8 cellular contexts compared by ENCODE assay signal in the genomic region with DNA sequence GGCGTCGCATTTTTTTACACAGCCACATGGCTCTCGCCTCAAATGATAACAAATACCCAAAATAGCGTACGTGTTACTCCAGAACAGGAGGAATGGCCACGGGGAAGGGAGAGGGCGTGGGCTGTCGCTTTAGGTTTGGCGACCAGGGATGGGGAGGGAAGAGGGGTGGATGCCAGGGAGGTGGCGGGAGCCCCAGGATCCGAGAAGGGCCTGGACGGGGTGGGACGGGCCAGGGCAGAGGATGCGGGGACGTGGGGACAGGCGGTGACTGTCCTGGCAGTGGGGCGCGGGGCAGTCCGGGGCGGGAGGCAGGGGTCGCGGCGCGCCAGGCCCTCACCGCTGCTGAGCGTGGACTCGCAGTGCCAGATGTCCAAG. TPM values are rescaled to one million over a fixed set of nuclear protein-coding genes. Genes with fewer than 3 reads are reported as not detected.
A peak's percentile ranks its signal among the peaks of the same experiment; 100 is the strongest.
DNase-seq lines count a peak whose midpoint lies in the region; ATAC-seq and TF ChIP-seq lines count a peak whose summit lies in the region.

No MANE protein-coding gene starts in this region.

- no peak for TF ChIP-seq CTCF in brain microvascular endothelial cell (IDR thresholded peaks at IDR 0.05; ENCODE audit: low read depth, low read length, missing control alignments)
- TF ChIP-seq CTCF in spleen (IDR thresholded peaks at IDR 0.05 in 8 of 11, conservative IDR thresholded peaks at IDR 0.05 in 3 of 11) = no peak

- intact Hi-C loops in spleen (cut with DNase I; ENCODE audit: low total_unique reads) = no loop called here

- in situ Hi-C loops in brain microvascular endothelial cell (cut with HindIII; ENCODE audit: low pct_ligation_motif_present, low sequenced_read_pairs) = no loop called here

- WGBS in spleen, 5 donors = 1 to 44% (median 7%) methylated on average over 7 to 27 of the region's 27 CpGs

- H3K9me3 ChIP-seq in HUES48 (ENCODE audit: control insufficient read depth, insufficient read depth, low read length) (no peaks in the 10 kb centered on the region), iPS-20b (ENCODE audit: insufficient read depth, low read depth, low read length) (no peaks in the 10 kb centered on the region), spleen (no peaks in the 10 kb centered on the region)

- H3K4me3 ChIP-seq in HUES48 (ENCODE audit: low read depth, low read length) (peak overlapping the region; percentile 91), brain microvascular endothelial cell (ENCODE audit: low read depth, low read length) (peak overlapping the region; percentile 69), iPS-20b (ENCODE audit: low read length) (peak overlapping the region; percentile 90), spleen (peak overlapping the region; percentile 8 to 61 (median 32))

- H3K27ac ChIP-seq in HUES48 (ENCODE audit: low read depth, low read length) = no peak overlapping the region
- H3K27ac ChIP-seq in brain microvascular endothelial cell = peak overlapping the region; percentile 64
- H3K27ac ChIP-seq in iPS-20b (ENCODE audit: low read length) = no peak overlapping the region
- peak overlapping the region in 4 of 8 donors; percentile 36 to 51 (median 42) for H3K27ac ChIP-seq in spleen

- peak overlapping the region; percentile 61; the same call in 1 of the 2 replicates for H3K9ac ChIP-seq in HUES48 (ENCODE audit: low read depth, low read length)
- peak overlapping the region; percentile 76 for H3K9ac ChIP-seq in iPS-20b (ENCODE audit: low read depth, low read length)

- H3K36me3 ChIP-seq in HUES48 (ENCODE audit: control insufficient read depth, insufficient read depth, low read length) = no peaks in the 10 kb centered on the region
- no peaks in the 10 kb centered on the region for H3K36me3 ChIP-seq in brain microvascular endothelial cell (replicated peaks)
- no peaks in the 10 kb centered on the region for H3K36me3 ChIP-seq in iPS-20b (ENCODE audit: insufficient read depth, low read depth, low read length)
- no peaks in the 10 kb centered on the region for H3K36me3 ChIP-seq in spleen

- DNase-seq in brain microvascular endothelial cell (no peak), spleen (no peak), DMS79 (lab: John Stamatoyannopoulos, UW) (no peak), midbrain (lab: John Stamatoyannopoulos, UW) (no peak), iPS-NIHi11 (ENCODE audit: low spot score) (no peak)

- no peak for ATAC-seq in GM21381 (IDR thresholded peaks at IDR 0.05; ENCODE audit: unreplicated experiment)

- no peak for TF ChIP-seq POLR2A in spleen (IDR thresholded peaks at IDR 0.05)

- H3K27me3 ChIP-seq in HUES48 (ENCODE audit: control insufficient read depth, insufficient read depth, low read length) = 0 out of 2 replicates have a peak, but pooled peaks cover 4% of the 10 kb centered on the region
- H3K27me3 ChIP-seq in brain microvascular endothelial cell (replicated peaks) = no peaks in the 10 kb centered on the region
- no peaks in the 10 kb centered on the region; the same call in 1 of the 2 replicates for H3K27me3 ChIP-seq in iPS-20b (ENCODE audit: insufficient read depth, low read length)
- peaks cover 0 to 40% (median 13%) of the 10 kb centered on the region in 7 donors for H3K27me3 ChIP-seq in spleen (replicated peaks in 1 of 7)

- H3K4me1 ChIP-seq in HUES48 (ENCODE audit: control insufficient read depth, insufficient read depth, low read length) (peaks cover 51% of the 10 kb centered on the region), iPS-20b (ENCODE audit: insufficient read depth, low read length) (peaks cover 11% of the 10 kb centered on the region; the same call in 1 of the 2 replicates), spleen (no peaks in the 10 kb centered on the region)

RNA-seq across cellular contexts. Expression of a gene that starts 0.6 kb away (rescaled TPM):
- 10 to 100 TPM in 1 of 7 donors, 1 to 10 TPM in 6; 5.0 to 11.1 (median 5.8) TPM for total RNA-seq in spleen
- polyA plus RNA-seq in spleen = 1 to 10 TPM; 1.3 to 3.2 (median 2.6) TPM

Comparison
In these comparisons a context has a peak if more than half of its experiments do, and no peak if none do; other contexts are left out.
1. H3K4me3 ChIP-seq: peak in every context shown above with its lines; median percentile 91 in HUES48; 90 in iPS-20b; 69 in brain microvascular endothelial cell; 32 in spleen.